Comparison of ENCODE assay signal across 14 cellular contexts in the genomic region with DNA sequence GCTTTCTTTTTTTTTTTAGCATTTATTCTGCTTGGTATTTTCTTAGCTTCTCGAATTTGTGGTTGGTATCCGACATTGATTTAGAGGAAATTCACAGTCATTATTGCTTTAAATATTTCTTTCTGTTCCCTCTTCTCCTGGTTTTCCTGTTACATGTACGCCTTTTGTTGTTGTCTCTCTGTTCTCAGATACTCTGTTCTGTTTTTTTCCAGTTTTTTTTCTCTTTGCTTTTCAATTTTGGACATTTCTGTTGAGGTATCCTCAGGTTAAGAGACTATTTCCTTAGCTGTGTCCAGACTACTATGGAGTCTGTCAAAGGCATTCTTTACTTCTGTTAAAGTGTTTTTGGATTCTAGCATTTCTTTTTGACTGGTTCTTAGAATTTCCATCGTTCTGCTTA. TPM values are rescaled to one million over a fixed set of nuclear protein-coding genes. Genes with fewer than 3 reads are reported as not detected.
A peak's percentile ranks its signal among the peaks of the same experiment; 100 is the strongest.
DNase-seq lines count a peak whose midpoint lies in the region; ATAC-seq and TF ChIP-seq lines count a peak whose summit lies in the region.
"Had no signal": no experiment of that assay in that cellular context is flagged by ENCODE, and none has a peak within 500 bp of the region (broad histone marks: within the 10 kb centered on the region; RNA-seq: fewer than 3 reads in every experiment).

No MANE protein-coding gene starts in this region.

- peak overlapping the region; percentile 4 for H3K27ac Mint-ChIP-seq in endodermal cell
- H3K27ac Mint-ChIP-seq in stimulated activated effector memory CD8-positive, alpha-beta T cell treated with anti-CD3 and anti-CD28 coated beads, Interleukin-12 subunit alpha, Interleukin-12 subunit beta, amount 100 ng/mL, for 72 hours: peak overlapping the region; percentile 40

- H3K27ac ChIP-seq in HEK293 (ENCODE audit: extremely low read depth, low read depth, low read length): no peak overlapping the region
- no peak overlapping the region for H3K27ac ChIP-seq in endodermal cell (ENCODE audit: low read depth, low read length)

- no peak overlapping the region for H3K4me3 ChIP-seq in HEK293 (ENCODE audit: low read depth, low read length)
- H3K4me3 ChIP-seq in endodermal cell (ENCODE audit: low read length): no peak overlapping the region

- CTCF ChIA-PET in HEK293 (lab: Yijun Ruan, JAX): interaction anchor here (0.7 to 1.5 kb wide), 2 partner anchors 14 to 61 kb away, joined by 4 to 5 read pairs; no protein-coding TSS in a partner anchor

- peaks cover 29% of the 10 kb centered on the region for H3K36me3 Mint-ChIP-seq in endodermal cell (ENCODE audit: low read depth)
- H3K36me3 Mint-ChIP-seq in stimulated activated effector memory CD8-positive, alpha-beta T cell treated with anti-CD3 and anti-CD28 coated beads, Interleukin-12 subunit alpha, Interleukin-12 subunit beta, amount 100 ng/mL, for 72 hours: peaks cover 60% of the 10 kb centered on the region

- no peak overlapping the region for H3K4me3 Mint-ChIP-seq in endodermal cell
- no peak overlapping the region for H3K4me3 Mint-ChIP-seq in stimulated activated effector memory CD8-positive, alpha-beta T cell treated with anti-CD3 and anti-CD28 coated beads, Interleukin-12 subunit alpha, Interleukin-12 subunit beta, amount 100 ng/mL, for 72 hours

- H3K27me3 ChIP-seq in endodermal cell (ENCODE audit: control insufficient read depth, insufficient read depth, low read length, poor library complexity, severe bottlenecking): no peaks in the 10 kb centered on the region

- POLR2A ChIA-PET in HEK293 (lab: Yijun Ruan, JAX): no interaction called here

- ATAC-seq in stimulated activated effector memory CD8-positive, alpha-beta T cell treated with anti-CD3 and anti-CD28 coated beads, Interleukin-12 subunit alpha, Interleukin-12 subunit beta, amount 100 ng/mL, for 72 hours: no peak

- TF ChIP-seq CTCF in HEK293 (tag by site-specific recombination; IDR thresholded peaks at IDR 0.05) (no peak), endodermal cell (conservative IDR thresholded peaks at IDR 0.05) (no peak)

- DNase-seq in NCI-H69 (lab: John Stamatoyannopoulos, UW) (peak; percentile 36), endodermal cell (no peak), NCI-H446 treated with DMSO at 0.1 percent for 48 hours (lab: John Stamatoyannopoulos, UW) (no peak), retina (no peak), activated gamma-delta T cell (lab: John Stamatoyannopoulos, UW) (no peak)
- no peak for DNase-seq in stimulated activated effector memory CD8-positive, alpha-beta T cell treated with anti-CD3 and anti-CD28 coated beads, Interleukin-12 subunit alpha, Interleukin-12 subunit beta, amount 100 ng/mL, for 72 hours (ENCODE audit: low spot score in 2 of 2)
- DNase-seq: Caco-2; DMS153; NCI-H187 treated with DMSO at 0.1 percent for 48 hours; NCI-H345; NCI-H526 treated with DMSO at 0.1 percent for 48 hours; NK-92 treated with Interleukin-12 subunit alpha and Interleukin-12 subunit beta, amount 100 ng/mL, for 24 hours; SHP77 treated with DMSO at 0.1 percent for 48 hours had no signal

- H3K36me3 ChIP-seq in HEK293 (ENCODE audit: control insufficient read depth in 2 of 2, insufficient read depth in 1 of 2, low read length in 2 of 2): peaks cover 0 to 5% of the 10 kb centered on the region in 2 experiments; a peak in 1 of 3 replicates
- H3K36me3 ChIP-seq in endodermal cell (ENCODE audit: control insufficient read depth, insufficient read depth, low read length): peaks cover 34% of the 10 kb centered on the region

- WGBS in endodermal cell (ENCODE audit: insufficient coverage in 1 of 2, insufficient read length in 1 of 2), 2 experiments: 92 to 100% methylated on average over 3 to 4 of the region's 4 CpGs

- peaks cover 13% of the 10 kb centered on the region for H3K4me1 Mint-ChIP-seq in endodermal cell
- H3K4me1 Mint-ChIP-seq in stimulated activated effector memory CD8-positive, alpha-beta T cell treated with anti-CD3 and anti-CD28 coated beads, Interleukin-12 subunit alpha, Interleukin-12 subunit beta, amount 100 ng/mL, for 72 hours: peaks cover 38% of the 10 kb centered on the region

- H3K9ac ChIP-seq in endodermal cell (ENCODE audit: extremely low read depth, low read length, poor library complexity, severe bottlenecking): no peak overlapping the region

- H3K9me3 Mint-ChIP-seq in endodermal cell: no peaks in the 10 kb centered on the region
- H3K9me3 Mint-ChIP-seq in stimulated activated effector memory CD8-positive, alpha-beta T cell treated with anti-CD3 and anti-CD28 coated beads, Interleukin-12 subunit alpha, Interleukin-12 subunit beta, amount 100 ng/mL, for 72 hours: no peaks in the 10 kb centered on the region

- H3K9me3 ChIP-seq in HEK293 (ENCODE audit: control insufficient read depth, insufficient read depth, low read depth, low read length): no peaks in the 10 kb centered on the region
- H3K9me3 ChIP-seq in endodermal cell (ENCODE audit: control insufficient read depth, low read length): no peaks in the 10 kb centered on the region
- H3K9me3 ChIP-seq: Caco-2 had no signal

- H3K4me1 ChIP-seq in HEK293 (ENCODE audit: control insufficient read depth, insufficient read depth, low read length) (peaks cover 2% of the 10 kb centered on the region; the same call in 1 of the 2 replicates), endodermal cell (ENCODE audit: control insufficient read depth, insufficient read depth, low read length) (no peaks in the 10 kb centered on the region)

- no peaks in the 10 kb centered on the region for H3K27me3 Mint-ChIP-seq in endodermal cell (ENCODE audit: insufficient read depth)

TF ChIP-seq in HEK293, 187 proteins besides CTCF, POLR2A, EP300 and RAD21:
- TF ChIP-seq, protein P1, sequence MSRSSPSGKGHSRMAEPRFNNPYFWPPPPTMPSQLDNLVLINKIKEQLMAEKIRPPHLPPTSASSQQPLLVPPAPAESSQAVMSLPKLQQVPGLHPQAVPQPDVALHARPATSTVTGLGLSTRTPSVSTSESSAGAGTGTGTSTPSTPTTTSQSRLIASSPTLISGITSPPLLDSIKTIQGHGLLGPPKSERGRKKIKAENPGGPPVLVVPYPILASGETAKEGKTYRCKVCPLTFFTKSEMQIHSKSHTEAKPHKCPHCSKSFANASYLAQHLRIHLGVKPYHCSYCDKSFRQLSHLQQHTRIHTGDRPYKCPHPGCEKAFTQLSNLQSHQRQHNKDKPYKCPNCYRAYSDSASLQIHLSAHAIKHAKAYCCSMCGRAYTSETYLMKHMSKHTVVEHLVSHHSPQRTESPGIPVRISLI (tag by site-specific recombination; IDR thresholded peaks at IDR 0.05): 0 out of 2 replicates have a peak, but pooled peaks have one; percentile 7
- no peak for TF ChIP-seq ZNF510 (tag by site-specific recombination; IDR thresholded peaks at IDR 0.05; ENCODE audit: insufficient replicate concordance)

RNA-seq across cellular contexts. Expression of a gene that starts 17.5 kb away (rescaled TPM):
- total RNA-seq in endodermal cell: 10 to 100 TPM; 19.2 to 25.2 TPM
- polyA plus RNA-seq in endodermal cell (2013, experiment 1 of 2): 5.2 TPM
- polyA plus RNA-seq in endodermal cell (2013, experiment 2 of 2): 6.2 TPM
